In genomic region chr7:20176552-20177242, GRCh38 we compare ENCODE assay signal across 22 cellular contexts. TPM values are rescaled to one million over a fixed set of nuclear protein-coding genes. Genes with fewer than 3 reads are reported as not detected.
DNase-seq lines count a peak whose midpoint lies in the region; ATAC-seq, FAIRE-seq and TF ChIP-seq lines count a peak whose summit lies in the region.
"Had no signal": no experiment of that assay in that cellular context is flagged by ENCODE, and none has a peak within 500 bp of the region (broad histone marks: within the 10 kb centered on the region; RNA-seq: fewer than 3 reads in every experiment).

No MANE protein-coding gene starts in this region.

- ATAC-seq in right lobe of liver, result no peak
- ATAC-seq in HG03457 (IDR thresholded peaks at IDR 0.05; ENCODE audit: unreplicated experiment), result no peak
- ATAC-seq: T-cell had no signal

- H3K27me3 ChIP-seq in H1 (replicated peaks in 1 of 4; ENCODE audit: control insufficient read depth in 3 of 4, extremely low read depth in 1 of 4, insufficient read depth in 3 of 4, low read length in 3 of 4) (no peaks in the 10 kb centered on the region), right lobe of liver (peaks cover 0 to 5% of the 10 kb centered on the region in 2 donors)

- H4K5ac ChIP-seq in H1 (ENCODE audit: insufficient read length, low read depth, low read length), result no peak overlapping the region

- TF ChIP-seq POLR2A in H54 (IDR thresholded peaks at IDR 0.05; ENCODE audit: low read depth, low read length), result no peak
- no peak for TF ChIP-seq POLR2A in H1 (IDR thresholded peaks at IDR 0.05; ENCODE audit: control extremely low read depth in 1 of 2, low read depth in 2 of 2, low read length in 2 of 2)
- no peak for TF ChIP-seq POLR2A in right lobe of liver (IDR thresholded peaks at IDR 0.05)

- no peak for TF ChIP-seq EP300 in H1 (IDR thresholded peaks at IDR 0.05; ENCODE audit: borderline replicate concordance in 1 of 2, low read depth in 2 of 2, low read length in 2 of 2)

- 74% methylated on average over 6 of the region's 6 CpGs; no CpG with 5 or more reads in 1 of the 2 experiments for WGBS in H1 (ENCODE audit: extremely low coverage in 1 of 2, insufficient coverage in 1 of 2, insufficient read length in 1 of 2, insufficient replicate concordance in 2 of 2, low coverage in 1 of 2, low lambda C conversion rate in 2 of 2, missing lambda C conversion rate in 1 of 2), 2 experiments
- WGBS in right lobe of liver (ENCODE audit: insufficient coverage, low coverage, low lambda C conversion rate, missing lambda C conversion rate), result 46% methylated on average over 6 of the region's 6 CpGs

- H3K4me1 ChIP-seq in H1 (replicated peaks in 1 of 4; ENCODE audit: control insufficient read depth in 3 of 4, insufficient read depth in 4 of 4, low read length in 3 of 4), result no peaks in the 10 kb centered on the region
- no peaks in the 10 kb centered on the region for H3K4me1 ChIP-seq in right lobe of liver

- no peaks in the 10 kb centered on the region for H3K9me3 ChIP-seq in H1 (ENCODE audit: insufficient read depth in 2 of 2, low read depth in 1 of 2, low read length in 1 of 2)
- H3K9me3 ChIP-seq in right lobe of liver, result no peaks in the 10 kb centered on the region

- no peak overlapping the region for H2BK20ac ChIP-seq in H1 (ENCODE audit: low read length)

- TF ChIP-seq CTCF in H1 (IDR thresholded peaks at IDR 0.05; ENCODE audit: control extremely low read depth in 1 of 3, insufficient read depth in 1 of 3, low read depth in 1 of 3, low read length in 3 of 3), result no peak
- TF ChIP-seq CTCF in right lobe of liver (IDR thresholded peaks at IDR 0.05), result no peak

- CTCF ChIA-PET in H1 (lab: Charles Lee; ENCODE audit: partially characterized antibody), result interaction anchor here (0.6 kb wide), 1 partner anchor 421 kb away, joined by 3 read pairs; no protein-coding TSS in a partner anchor

- H3K4ac ChIP-seq in H1 (replicated peaks; ENCODE audit: insufficient read length, low read depth, low read length), result no peak overlapping the region

- no peaks in the 10 kb centered on the region for H3K79me2 ChIP-seq in H1 (ENCODE audit: control insufficient read depth in 1 of 2, insufficient read depth in 2 of 2, low read length in 2 of 2)

- no peak overlapping the region for H2AFZ ChIP-seq in H1 (ENCODE audit: low read length)

- H3K36me3 ChIP-seq in H1 (ENCODE audit: control insufficient read depth in 2 of 4, insufficient read depth in 4 of 4, low read length in 3 of 4) (no peaks in the 10 kb centered on the region), right lobe of liver (no peaks in the 10 kb centered on the region)

- FAIRE-seq in H54 (lab: Jason Lieb, UNC) (peak; percentile 82), H1 (lab: Jason Lieb, UNC) (peak; percentile 62)

- H3K23ac ChIP-seq in H1 (ENCODE audit: insufficient read length), result no peak overlapping the region

- POLR2A ChIA-PET in H1 (lab: Charles Lee; ENCODE audit: partially characterized antibody), result no interaction called here

- H2BK12ac ChIP-seq in H1 (ENCODE audit: low read depth, low read length), result no peak overlapping the region

- no peak overlapping the region for H3K14ac ChIP-seq in H1 (ENCODE audit: insufficient read length)

- H3K79me1 ChIP-seq in H1 (ENCODE audit: low read depth, low read length), result no peaks in the 10 kb centered on the region

- H3K56ac ChIP-seq in H1 (replicated peaks; ENCODE audit: insufficient read length, low read depth, low read length), result no peak overlapping the region

- no peak overlapping the region for H2AK5ac ChIP-seq in H1 (ENCODE audit: low read depth, low read length)

- H3K4me2 ChIP-seq in H1 (ENCODE audit: insufficient read depth in 1 of 2, low read depth in 2 of 2, low read length in 2 of 2), result no peak overlapping the region

- H4K91ac ChIP-seq in H1 (replicated peaks; ENCODE audit: insufficient read length, low read length), result no peak overlapping the region

- no peaks in the 10 kb centered on the region for H3K23me2 ChIP-seq in H1 (ENCODE audit: low read depth, low read length)

- H3K27ac ChIP-seq in H1 (ENCODE audit: low read depth, low read length) (no peak overlapping the region), right lobe of liver (no peak overlapping the region)
- H3K27ac ChIP-seq: RWPE1 had no signal

- intact Hi-C loops in right lobe of liver (cut with DNase I), result no loop called here

- H4K8ac ChIP-seq in H1 (ENCODE audit: extremely low read depth, insufficient read depth, low read length), result no peak overlapping the region

- H3K4me3 ChIP-seq in H1 (ENCODE audit: extremely low read depth in 1 of 4, insufficient read depth in 2 of 4, low read depth in 3 of 4, low read length in 4 of 4) (no peak overlapping the region), right lobe of liver (no peak overlapping the region)

- H3K18ac ChIP-seq in H1 (ENCODE audit: extremely low read depth, low read length), result no peak overlapping the region

- H2BK120ac ChIP-seq in H1 (replicated peaks; ENCODE audit: low read depth, low read length), result no peak overlapping the region

- no peak overlapping the region for H3K9ac ChIP-seq in H1 (replicated peaks in 1 of 4; ENCODE audit: extremely low read depth in 1 of 4, low read depth in 3 of 4, low read length in 3 of 4)

- no peaks in the 10 kb centered on the region for H4K20me1 ChIP-seq in H1 (replicated peaks in 1 of 2; ENCODE audit: control insufficient read depth in 1 of 2, insufficient read depth in 2 of 2, low read length in 2 of 2)

- DNase-seq in NOMO-1 treated with DMSO at 0.1 percent for 48 hours (lab: John Stamatoyannopoulos, UW; ENCODE audit: unreplicated experiment), result peak; percentile 13
- DNase-seq in NOMO-1 treated with dmso at 0.1 percent for 144 hours (lab: John Stamatoyannopoulos, UW; ENCODE audit: unreplicated experiment), result no peak
- DNase-seq in H54 (ENCODE audit: insufficient read length, low spot score), result no peak
- DNase-seq in H1 (ENCODE audit: low read depth in 1 of 2, low spot score in 2 of 2), result no peak
- no peak for DNase-seq in NCI-H1930 (lab: John Stamatoyannopoulos, UW)
- DNase-seq in right lobe of liver, result no peak
- DNase-seq: 8988T; ACHN; Calu3; KBM-7; MM.1S; NCI-H2029 treated with DMSO at 0.1 percent for 48 hours; NCI-H446 treated with DMSO at 0.1 percent for 48 hours; NCI-H526; NCI-H82; NK-92 treated with Interleukin-12 subunit alpha and Interleukin-12 subunit beta, amount 100 ng/mL, for 24 hours; SHP77; T-cell had no signal

- TF ChIP-seq RAD21 in H1 (IDR thresholded peaks at IDR 0.05 in 1 of 2, conservative IDR thresholded peaks at IDR 0.05 in 1 of 2; ENCODE audit: low read depth in 2 of 2, low read length in 2 of 2), result no peak

- no peak overlapping the region for H2BK5ac ChIP-seq in H1 (ENCODE audit: low read depth, low read length)

- H2BK15ac ChIP-seq in H1 (ENCODE audit: low read length), result no peak overlapping the region

TF ChIP-seq in H1, 55 proteins besides CTCF, POLR2A, EP300 and RAD21:
- TF ChIP-seq, protein P1, sequence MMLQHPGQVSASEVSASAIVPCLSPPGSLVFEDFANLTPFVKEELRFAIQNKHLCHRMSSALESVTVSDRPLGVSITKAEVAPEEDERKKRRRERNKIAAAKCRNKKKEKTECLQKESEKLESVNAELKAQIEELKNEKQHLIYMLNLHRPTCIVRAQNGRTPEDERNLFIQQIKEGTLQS (IDR thresholded peaks at IDR 0.05; ENCODE audit: insufficient read depth, low read depth, low read length), result no peak
- TF ChIP-seq NRF1 (IDR thresholded peaks at IDR 0.05; ENCODE audit: low read depth, low read length), result no peak
- no peak for TF ChIP-seq BRCA1 (IDR thresholded peaks at IDR 0.05; ENCODE audit: low read depth, low read length)
- TF ChIP-seq TAF1 (IDR thresholded peaks at IDR 0.05; ENCODE audit: low read depth, low read length), result no peak
- TF ChIP-seq ASH2L (IDR thresholded peaks at IDR 0.05; ENCODE audit: low read length), result no peak
- TF ChIP-seq JUN (IDR thresholded peaks at IDR 0.05; ENCODE audit: low read depth, low read length), result no peak
- TF ChIP-seq RXRA (IDR thresholded peaks at IDR 0.05; ENCODE audit: insufficient read depth, low read depth, low read length), result no peak
- no peak for TF ChIP-seq CHD1 (IDR thresholded peaks at IDR 0.05; ENCODE audit: low read depth, low read length)
- no peak for TF ChIP-seq POU5F1 (IDR thresholded peaks at IDR 0.05; ENCODE audit: low read depth, low read length)
- TF ChIP-seq SAP30 (IDR thresholded peaks at IDR 0.05; ENCODE audit: insufficient read depth, insufficient replicate concordance, low read length), result no peak
- no peak for TF ChIP-seq SIN3A (conservative IDR thresholded peaks at IDR 0.05 in 1 of 2, IDR thresholded peaks at IDR 0.05 in 1 of 2; ENCODE audit: low read depth in 1 of 2, low read length in 2 of 2)
- no peak for TF ChIP-seq TAF7 (optimal IDR thresholded peaks at IDR 0.05; ENCODE audit: borderline replicate concordance, low read depth, low read length)
- TF ChIP-seq BACH1 (IDR thresholded peaks at IDR 0.05; ENCODE audit: low read length), result no peak
- no peak for TF ChIP-seq MAFK (IDR thresholded peaks at IDR 0.05; ENCODE audit: low read depth, low read length)
- no peak for TF ChIP-seq TBP (IDR thresholded peaks at IDR 0.05; ENCODE audit: low read depth, low read length)
- TF ChIP-seq MAX (IDR thresholded peaks at IDR 0.05), result no peak
- no peak for TF ChIP-seq BCL11A (IDR thresholded peaks at IDR 0.05; ENCODE audit: low read depth in 2 of 2, low read length in 2 of 2)
TF ChIP-seq in H1: peak in this region for 0.

RNA-seq across cellular contexts. Expression of gene MACC1, which starts 40.5 kb away (rescaled TPM):
- total RNA-seq in H1 (2021; fragmentation: NEBNext Ultra II Directional; extraction: Animal tissue kit (Norgen Biotek cat#: 25700)), result 17.1 and 17.2 TPM in 2 replicates
- polyA plus RNA-seq in H1 (2011; rRNA removed), result 1.2 and 2.0 TPM in 2 replicates
- 2.3 TPM for polyA plus RNA-seq in H1 (2011; cell fraction: cytosol; rRNA removed)
- 2.0 TPM for polyA plus RNA-seq in H1 (2011; cell fraction: nucleus; rRNA removed)
- polyA plus RNA-seq in H1 (2012, experiment 1 of 2), result 4.6 to 6.8 TPM (median 5.1 TPM) in 4 replicates
- polyA plus RNA-seq in H1 (2012, experiment 2 of 2), result 0.28 TPM
- polyA plus RNA-seq in H1 (2013, experiment 1 of 2), result 6.3 TPM
- 5.8 TPM for polyA plus RNA-seq in H1 (2013, experiment 2 of 2)
- 17.6 and 27.1 TPM in 2 replicates for polyA minus RNA-seq in H1 (2011; rRNA and poly(A)+ RNA removed)
- 15.5 TPM for polyA minus RNA-seq in H1 (2011; cell fraction: cytosol; rRNA and poly(A)+ RNA removed)
- polyA minus RNA-seq in H1 (2011; cell fraction: nucleus; rRNA and poly(A)+ RNA removed), result 29.1 TPM
- total RNA-seq in right lobe of liver, result under 1 TPM; 0.13 to 0.93 (median 0.32) TPM
- total RNA-seq: G401 had no signal
- polyA plus RNA-seq: BJ had no signal
